8 cellular contexts compared by ENCODE assay signal in genomic region chr21:33230518-33231324, GRCh38. TPM values are rescaled to one million over a fixed set of nuclear protein-coding genes. Genes with fewer than 3 reads are reported as not detected.
DNase-seq lines count a peak whose midpoint lies in the region; ATAC-seq and FAIRE-seq lines count a peak whose summit lies in the region.

No MANE protein-coding gene starts in this region.

- peak; percentile 35 for ATAC-seq in GM21360 (IDR thresholded peaks at IDR 0.05; ENCODE audit: unreplicated experiment)
- no peak for ATAC-seq in stimulated activated effector memory CD8-positive, alpha-beta T cell treated with anti-CD3 and anti-CD28 coated beads, Interleukin-12 subunit alpha, Interleukin-12 subunit beta, amount 100 ng/mL, for 72 hours

- peak overlapping the region; percentile 77 for H3K4me3 Mint-ChIP-seq in stimulated activated effector memory CD8-positive, alpha-beta T cell treated with anti-CD3 and anti-CD28 coated beads, Interleukin-12 subunit alpha, Interleukin-12 subunit beta, amount 100 ng/mL, for 72 hours

- no peaks in the 10 kb centered on the region for H3K9me3 Mint-ChIP-seq in stimulated activated effector memory CD8-positive, alpha-beta T cell treated with anti-CD3 and anti-CD28 coated beads, Interleukin-12 subunit alpha, Interleukin-12 subunit beta, amount 100 ng/mL, for 72 hours

- peak; percentile 80 for DNase-seq in Daoy (ENCODE audit: low read depth)
- DNase-seq in HTR-8/SVneo (ENCODE audit: insufficient read length, low spot score), result peak; percentile 24
- peak; percentile 33 for DNase-seq in T1000 (lab: John Stamatoyannopoulos, UW)
- peak; percentile 91 for DNase-seq in kidney tubule cell (ENCODE audit: low spot score)
- peak in 1 of 2 donors; percentile 76 for DNase-seq in stimulated activated effector memory CD8-positive, alpha-beta T cell treated with anti-CD3 and anti-CD28 coated beads, Interleukin-12 subunit alpha, Interleukin-12 subunit beta, amount 100 ng/mL, for 72 hours (ENCODE audit: low spot score in 2 of 2)
- no peak for DNase-seq in NCI-H1436 treated with DMSO at 0.1 percent for 48 hours (lab: John Stamatoyannopoulos, UW)

- H3K27ac Mint-ChIP-seq in stimulated activated effector memory CD8-positive, alpha-beta T cell treated with anti-CD3 and anti-CD28 coated beads, Interleukin-12 subunit alpha, Interleukin-12 subunit beta, amount 100 ng/mL, for 72 hours, result peak overlapping the region; percentile 64

- peaks cover 31% of the 10 kb centered on the region for H3K36me3 Mint-ChIP-seq in stimulated activated effector memory CD8-positive, alpha-beta T cell treated with anti-CD3 and anti-CD28 coated beads, Interleukin-12 subunit alpha, Interleukin-12 subunit beta, amount 100 ng/mL, for 72 hours

- peak overlapping the region; percentile 65 for H3K27ac ChIP-seq in cingulate gyrus (ENCODE audit: low read depth, low read length)

- peaks cover 51% of the 10 kb centered on the region for H3K4me1 Mint-ChIP-seq in stimulated activated effector memory CD8-positive, alpha-beta T cell treated with anti-CD3 and anti-CD28 coated beads, Interleukin-12 subunit alpha, Interleukin-12 subunit beta, amount 100 ng/mL, for 72 hours

- FAIRE-seq in HTR-8/SVneo (lab: Jason Lieb, UNC), result no peak

RNA-seq across cellular contexts. Expression of gene IFNAR2, which starts 1.0 kb away (rescaled TPM):
- total RNA-seq in Daoy (2014; rRNA removed; shearing (Covaris generic)), result 4.7 and 8.0 TPM in 2 replicates

RNA-seq across cellular contexts. Expression of gene IL10RB, which starts 35.4 kb away (rescaled TPM):
- total RNA-seq in Daoy (2014; rRNA removed; shearing (Covaris generic)), result 23.9 and 26.5 TPM in 2 replicates
